ENCODE assay signal across 7 cellular contexts in the genomic region with DNA sequence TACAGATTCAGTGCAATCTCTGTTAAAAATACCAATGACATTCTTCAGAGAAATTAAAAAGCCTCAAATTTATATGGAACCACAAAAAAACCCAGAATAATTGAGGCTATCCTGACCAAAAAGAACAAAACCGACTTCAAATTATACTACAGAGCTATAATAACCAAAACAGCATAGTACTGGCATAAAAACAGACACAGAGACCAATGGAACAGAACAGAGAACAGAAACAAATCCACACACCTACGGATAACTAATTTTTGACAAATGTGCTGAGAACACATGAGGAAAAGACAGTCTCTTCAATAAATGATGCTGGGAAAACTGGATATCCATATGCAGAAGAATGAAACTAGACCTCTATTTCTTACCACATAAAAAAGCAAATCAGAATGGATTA. TPM values are rescaled to one million over a fixed set of nuclear protein-coding genes. Genes with fewer than 3 reads are reported as not detected.
DNase-seq lines count a peak whose midpoint lies in the region; ATAC-seq, FAIRE-seq and TF ChIP-seq lines count a peak whose summit lies in the region.
"Not testable (repeated sequence)": the region's sequence is repeated elsewhere in the genome, so short reads cannot be mapped to it uniquely, and the experiment has no call there.

No MANE protein-coding gene starts in this region.

- H3K27me3 Mint-ChIP-seq in CD4-positive, alpha-beta memory T cell, result peaks cover 23 to 26% of the 10 kb centered on the region in 2 donors
- peaks cover 21 to 39% of the 10 kb centered on the region in 2 donors for H3K27me3 Mint-ChIP-seq in T-cell
- H3K27me3 Mint-ChIP-seq in activated T-helper 1 cell treated with anti-CD3 and anti-CD28 coated beads, Interleukin-12 subunit alpha, Interleukin-12 subunit beta, Interleukin-2, Interleukin-4 antibody, amounts not matched to agents 30 ng/mL and 10 ng/mL and 1 ng/mL, durations not matched to agents 14 hours and 24 hours and 36 hours (ENCODE audit: insufficient read depth); astrocyte (ENCODE audit: low read depth, unreplicated experiment): not testable (repeated sequence)
- H3K27me3 Mint-ChIP-seq in memory B cell, result peaks cover 11% of the 10 kb centered on the region
- H3K27me3 Mint-ChIP-seq in natural killer cell treated with Interleukin-12 subunit alpha and Interleukin-12 subunit beta and Interleukin-15 and Interleukin-18, amount 100 ng/mL, for 72 hours, result peaks cover 31 to 50% of the 10 kb centered on the region in 2 donors
- H3K27me3 Mint-ChIP-seq in progenitor cell of endocrine pancreas, result peaks cover 39% of the 10 kb centered on the region

- H3K27me3 ChIP-seq in CD4-positive, alpha-beta memory T cell (ENCODE audit: insufficient read depth, low read length); astrocyte (ENCODE audit: insufficient read depth, low read length): not testable (repeated sequence)

- POLR2A ChIA-PET in CD4-positive, alpha-beta memory T cell (lab: Charles Lee; ENCODE audit: partially characterized antibody); T-cell (lab: Charles Lee): not testable (repeated sequence)

- not testable (repeated sequence) for TF ChIP-seq CTCF in astrocyte (IDR thresholded peaks at IDR 0.05; ENCODE audit: insufficient read depth, low read depth, low read length); progenitor cell of endocrine pancreas (IDR thresholded peaks at IDR 0.05; ENCODE audit: unreplicated experiment)

- H4K20me1 ChIP-seq in astrocyte (ENCODE audit: insufficient read depth, low read length), result not testable (repeated sequence)

- not testable (repeated sequence) for H3K4me3 ChIP-seq in CD4-positive, alpha-beta memory T cell (ENCODE audit: low read length in 2 of 2); astrocyte (ENCODE audit: insufficient read depth, low read depth, low read length)

- peaks cover 5 to 18% (median 10%) of the 10 kb centered on the region in 4 donors for H3K4me1 Mint-ChIP-seq in CD4-positive, alpha-beta memory T cell
- peaks cover 10 to 14% (median 12%) of the 10 kb centered on the region in 3 donors for H3K4me1 Mint-ChIP-seq in T-cell
- H3K4me1 Mint-ChIP-seq in activated T-helper 1 cell treated with anti-CD3 and anti-CD28 coated beads, Interleukin-12 subunit alpha, Interleukin-12 subunit beta, Interleukin-2, Interleukin-4 antibody, amounts not matched to agents 30 ng/mL and 10 ng/mL and 1 ng/mL, durations not matched to agents 14 hours and 24 hours and 36 hours (ENCODE audit: low read depth), result peaks cover 11% of the 10 kb centered on the region
- not testable (repeated sequence) for H3K4me1 Mint-ChIP-seq in astrocyte (ENCODE audit: low read depth, unreplicated experiment); memory B cell; progenitor cell of endocrine pancreas (ENCODE audit: low read depth)
- peaks cover 12 to 13% of the 10 kb centered on the region in 2 donors for H3K4me1 Mint-ChIP-seq in natural killer cell treated with Interleukin-12 subunit alpha and Interleukin-12 subunit beta and Interleukin-15 and Interleukin-18, amount 100 ng/mL, for 72 hours (ENCODE audit: low read depth in 2 of 2)

- H3K36me3 Mint-ChIP-seq in CD4-positive, alpha-beta memory T cell, result peaks cover 18 to 24% of the 10 kb centered on the region in 2 donors
- H3K36me3 Mint-ChIP-seq in T-cell (peaks cover 16% of the 10 kb centered on the region), memory B cell (peaks cover 17% of the 10 kb centered on the region), progenitor cell of endocrine pancreas (ENCODE audit: insufficient read depth) (peaks cover 20% of the 10 kb centered on the region)
- not testable (repeated sequence) for H3K36me3 Mint-ChIP-seq in activated T-helper 1 cell treated with anti-CD3 and anti-CD28 coated beads, Interleukin-12 subunit alpha, Interleukin-12 subunit beta, Interleukin-2, Interleukin-4 antibody, amounts not matched to agents 30 ng/mL and 10 ng/mL and 1 ng/mL, durations not matched to agents 14 hours and 24 hours and 36 hours (ENCODE audit: low read depth); astrocyte (ENCODE audit: low read depth, unreplicated experiment)
- H3K36me3 Mint-ChIP-seq in natural killer cell treated with Interleukin-12 subunit alpha and Interleukin-12 subunit beta and Interleukin-15 and Interleukin-18, amount 100 ng/mL, for 72 hours, result peaks cover 57% of the 10 kb centered on the region

- H3K27ac ChIP-seq in CD4-positive, alpha-beta memory T cell (ENCODE audit: low read depth, low read length); astrocyte (ENCODE audit: low read depth, low read length): not testable (repeated sequence)

- intact Hi-C loops in CD4-positive, alpha-beta memory T cell (cut with micrococcal nuclease), result loop anchor here (2.0 kb wide), 1 partner anchor 15 kb away; a partner anchor contains a TSS
- intact Hi-C loops in activated T-helper 1 cell treated with anti-CD3 and anti-CD28 coated beads, Interleukin-12 subunit alpha, Interleukin-12 subunit beta, Interleukin-2, Interleukin-4 antibody, amounts not matched to agents 30 ng/mL and 10 ng/mL and 1 ng/mL, durations not matched to agents 14 hours and 24 hours and 36 hours (cut with micrococcal nuclease), result not testable (repeated sequence)

- H3K27ac Mint-ChIP-seq in CD4-positive, alpha-beta memory T cell, result peak overlapping the region in 1 of 7 donors; percentile 16
- not testable (repeated sequence) for H3K27ac Mint-ChIP-seq in T-cell; activated T-helper 1 cell treated with anti-CD3 and anti-CD28 coated beads, Interleukin-12 subunit alpha, Interleukin-12 subunit beta, Interleukin-2, Interleukin-4 antibody, amounts not matched to agents 30 ng/mL and 10 ng/mL and 1 ng/mL, durations not matched to agents 14 hours and 24 hours and 36 hours; astrocyte (ENCODE audit: unreplicated experiment); memory B cell; natural killer cell treated with Interleukin-12 subunit alpha and Interleukin-12 subunit beta and Interleukin-15 and Interleukin-18, amount 100 ng/mL, for 72 hours; progenitor cell of endocrine pancreas

- CTCF ChIA-PET in CD4-positive, alpha-beta memory T cell (lab: Charles Lee; ENCODE audit: partially characterized antibody); T-cell (lab: Charles Lee): not testable (repeated sequence)

- not testable (repeated sequence) for FAIRE-seq in astrocyte (lab: Jason Lieb, UNC)

- not testable (repeated sequence) for ATAC-seq in T-cell (replicated peaks in 1 of 4); memory B cell (ENCODE audit: low read depth); natural killer cell treated with Interleukin-12 subunit alpha and Interleukin-12 subunit beta and Interleukin-15 and Interleukin-18, amount 100 ng/mL, for 72 hours

- not testable (repeated sequence) for H3K9ac ChIP-seq in astrocyte (ENCODE audit: low read length)

- H3K9me3 ChIP-seq in CD4-positive, alpha-beta memory T cell (ENCODE audit: control insufficient read depth in 1 of 2, low read length in 2 of 2); astrocyte (ENCODE audit: insufficient read depth, low read depth, low read length): not testable (repeated sequence)

- H3K79me2 ChIP-seq in astrocyte (ENCODE audit: insufficient read depth, low read length), result not testable (repeated sequence)

- peaks cover 7 to 61% (median 47%) of the 10 kb centered on the region in 8 donors for H3K9me3 Mint-ChIP-seq in CD4-positive, alpha-beta memory T cell
- H3K9me3 Mint-ChIP-seq in T-cell (peaks cover 27 to 49% (median 34%) of the 10 kb centered on the region in 3 donors), astrocyte (ENCODE audit: unreplicated experiment) (peaks cover 22% of the 10 kb centered on the region), memory B cell (peaks cover 23% of the 10 kb centered on the region), progenitor cell of endocrine pancreas (ENCODE audit: low read depth) (peaks cover 49% of the 10 kb centered on the region)
- H3K9me3 Mint-ChIP-seq in activated T-helper 1 cell treated with anti-CD3 and anti-CD28 coated beads, Interleukin-12 subunit alpha, Interleukin-12 subunit beta, Interleukin-2, Interleukin-4 antibody, amounts not matched to agents 30 ng/mL and 10 ng/mL and 1 ng/mL, durations not matched to agents 14 hours and 24 hours and 36 hours, result peaks cover 62% of the 10 kb centered on the region
- H3K9me3 Mint-ChIP-seq in natural killer cell treated with Interleukin-12 subunit alpha and Interleukin-12 subunit beta and Interleukin-15 and Interleukin-18, amount 100 ng/mL, for 72 hours, result peaks cover 25% of the 10 kb centered on the region

- H3K4me3 Mint-ChIP-seq in CD4-positive, alpha-beta memory T cell, result peak overlapping the region in 7 of 8 donors; percentile 16 to 74 (median 32)
- H3K4me3 Mint-ChIP-seq in T-cell (peak overlapping the region in 2 of 3 donors; percentile 1 to 35), astrocyte (ENCODE audit: unreplicated experiment) (peak overlapping the region; percentile 28), memory B cell (peak overlapping the region; percentile 22), progenitor cell of endocrine pancreas (ENCODE audit: low read depth) (peak overlapping the region; percentile 53)
- H3K4me3 Mint-ChIP-seq in activated T-helper 1 cell treated with anti-CD3 and anti-CD28 coated beads, Interleukin-12 subunit alpha, Interleukin-12 subunit beta, Interleukin-2, Interleukin-4 antibody, amounts not matched to agents 30 ng/mL and 10 ng/mL and 1 ng/mL, durations not matched to agents 14 hours and 24 hours and 36 hours, result peak overlapping the region; percentile 65
- peak overlapping the region; percentile 34 for H3K4me3 Mint-ChIP-seq in natural killer cell treated with Interleukin-12 subunit alpha and Interleukin-12 subunit beta and Interleukin-15 and Interleukin-18, amount 100 ng/mL, for 72 hours

- not testable (repeated sequence) for H2AFZ ChIP-seq in astrocyte (ENCODE audit: low read depth, low read length)

- not testable (repeated sequence) for H3K36me3 ChIP-seq in CD4-positive, alpha-beta memory T cell (ENCODE audit: insufficient read depth, low read length); astrocyte (ENCODE audit: insufficient read depth, low read length)

- not testable (repeated sequence) for H3K4me1 ChIP-seq in CD4-positive, alpha-beta memory T cell (ENCODE audit: insufficient read depth, low read length); astrocyte (ENCODE audit: insufficient read depth, low read length)

- DNase-seq in CD4-positive, alpha-beta memory T cell; T-cell; activated T-helper 1 cell treated with anti-CD3 and anti-CD28 coated beads, Interleukin-12 subunit alpha, Interleukin-12 subunit beta, Interleukin-2, Interleukin-4 antibody, amounts not matched to agents 30 ng/mL and 10 ng/mL and 1 ng/mL, durations not matched to agents 14 hours and 24 hours and 36 hours (ENCODE audit: low spot score); astrocyte (ENCODE audit: low read depth); memory B cell (ENCODE audit: low spot score in 2 of 2); natural killer cell treated with Interleukin-12 subunit alpha and Interleukin-12 subunit beta and Interleukin-15 and Interleukin-18, amount 100 ng/mL, for 72 hours (ENCODE audit: low spot score); progenitor cell of endocrine pancreas (ENCODE audit: low spot score, unreplicated experiment): not testable (repeated sequence)

- not testable (repeated sequence) for H3K4me2 ChIP-seq in astrocyte (ENCODE audit: low read length)

RNA-seq across cellular contexts. Expression of a gene that starts 1.2 kb away (rescaled TPM):
- 1 to 10 TPM; 2.9 to 3.2 TPM for total RNA-seq in CD4-positive, alpha-beta memory T cell
- 1 to 10 TPM in 1 of 2 donors, not detected in 1; 1.0 TPM for polyA plus RNA-seq in CD4-positive, alpha-beta memory T cell
- total RNA-seq in T-cell (1 to 10 TPM in 4 of 5 donors, under 1 TPM in 1; 0.77 to 3.0 (median 1.6) TPM), astrocyte (6.0 and 6.6 TPM in 2 replicates), progenitor cell of endocrine pancreas (12.0 and 14.8 TPM in 2 replicates)
- 0.56 and 0.75 TPM in 2 replicates for total RNA-seq in activated T-helper 1 cell treated with anti-CD3 and anti-CD28 coated beads, Interleukin-12 subunit alpha, Interleukin-12 subunit beta, Interleukin-2, Interleukin-4 antibody, amounts not matched to agents 30 ng/mL and 10 ng/mL and 1 ng/mL, durations not matched to agents 14 hours and 24 hours and 36 hours
- total RNA-seq in natural killer cell treated with Interleukin-12 subunit alpha and Interleukin-12 subunit beta and Interleukin-15 and Interleukin-18, amount 100 ng/mL, for 72 hours, result 1 to 10 TPM; 3.7 to 5.1 TPM

RNA-seq across cellular contexts. Expression of a gene that starts 14.7 kb away (rescaled TPM):
- 10 to 100 TPM; 25.1 to 29.6 TPM for total RNA-seq in CD4-positive, alpha-beta memory T cell
- polyA plus RNA-seq in CD4-positive, alpha-beta memory T cell, result 10 to 100 TPM in 1 of 2 donors, 1 to 10 TPM in 1; 9.4 to 12.9 TPM
- total RNA-seq in T-cell, result 10 to 100 TPM; 12.7 to 22.2 (median 19.2) TPM
- 11.5 and 13.1 TPM in 2 replicates for total RNA-seq in activated T-helper 1 cell treated with anti-CD3 and anti-CD28 coated beads, Interleukin-12 subunit alpha, Interleukin-12 subunit beta, Interleukin-2, Interleukin-4 antibody, amounts not matched to agents 30 ng/mL and 10 ng/mL and 1 ng/mL, durations not matched to agents 14 hours and 24 hours and 36 hours
- total RNA-seq in astrocyte, result 13.8 and 15.8 TPM in 2 replicates
- total RNA-seq in natural killer cell treated with Interleukin-12 subunit alpha and Interleukin-12 subunit beta and Interleukin-15 and Interleukin-18, amount 100 ng/mL, for 72 hours, result 10 to 100 TPM; 15.1 to 15.6 TPM
- total RNA-seq in progenitor cell of endocrine pancreas, result 20.9 and 23.9 TPM in 2 replicates

RNA-seq across cellular contexts. Expression of a gene that starts 34.2 kb away (rescaled TPM):
- 10 to 100 TPM; 12.9 to 14.1 TPM for total RNA-seq in CD4-positive, alpha-beta memory T cell
- polyA plus RNA-seq in CD4-positive, alpha-beta memory T cell, result 1 to 10 TPM; 2.4 to 4.2 TPM
- total RNA-seq in T-cell, result 10 to 100 TPM in 3 of 5 donors, 1 to 10 TPM in 2; 4.6 to 12.4 (median 11.3) TPM
- 5.2 and 6.5 TPM in 2 replicates for total RNA-seq in activated T-helper 1 cell treated with anti-CD3 and anti-CD28 coated beads, Interleukin-12 subunit alpha, Interleukin-12 subunit beta, Interleukin-2, Interleukin-4 antibody, amounts not matched to agents 30 ng/mL and 10 ng/mL and 1 ng/mL, durations not matched to agents 14 hours and 24 hours and 36 hours
- total RNA-seq in astrocyte, result 6.2 and 6.5 TPM in 2 replicates
- 1 to 10 TPM; 6.3 to 7.4 TPM for total RNA-seq in natural killer cell treated with Interleukin-12 subunit alpha and Interleukin-12 subunit beta and Interleukin-15 and Interleukin-18, amount 100 ng/mL, for 72 hours
- 13.8 and 14.6 TPM in 2 replicates for total RNA-seq in progenitor cell of endocrine pancreas

RNA-seq across cellular contexts. Expression of a gene that starts 53.0 kb away (rescaled TPM):
- 10 to 100 TPM; 16.6 to 18.4 TPM for total RNA-seq in CD4-positive, alpha-beta memory T cell
- 1 to 10 TPM in 1 of 2 donors, under 1 TPM in 1; 0.83 to 4.8 TPM for polyA plus RNA-seq in CD4-positive, alpha-beta memory T cell
- total RNA-seq in T-cell (1 to 10 TPM; 2.7 to 9.5 (median 8.1) TPM), astrocyte (2.1 and 2.7 TPM in 2 replicates), progenitor cell of endocrine pancreas (7.3 and 8.5 TPM in 2 replicates)
- total RNA-seq in activated T-helper 1 cell treated with anti-CD3 and anti-CD28 coated beads, Interleukin-12 subunit alpha, Interleukin-12 subunit beta, Interleukin-2, Interleukin-4 antibody, amounts not matched to agents 30 ng/mL and 10 ng/mL and 1 ng/mL, durations not matched to agents 14 hours and 24 hours and 36 hours, result 4.0 and 4.3 TPM in 2 replicates
- 10 to 100 TPM in 1 of 2 donors, 1 to 10 TPM in 1; 6.6 to 11.7 TPM for total RNA-seq in natural killer cell treated with Interleukin-12 subunit alpha and Interleukin-12 subunit beta and Interleukin-15 and Interleukin-18, amount 100 ng/mL, for 72 hours
